Comparison of ENCODE assay signal across 23 cellular contexts in the genomic region with DNA sequence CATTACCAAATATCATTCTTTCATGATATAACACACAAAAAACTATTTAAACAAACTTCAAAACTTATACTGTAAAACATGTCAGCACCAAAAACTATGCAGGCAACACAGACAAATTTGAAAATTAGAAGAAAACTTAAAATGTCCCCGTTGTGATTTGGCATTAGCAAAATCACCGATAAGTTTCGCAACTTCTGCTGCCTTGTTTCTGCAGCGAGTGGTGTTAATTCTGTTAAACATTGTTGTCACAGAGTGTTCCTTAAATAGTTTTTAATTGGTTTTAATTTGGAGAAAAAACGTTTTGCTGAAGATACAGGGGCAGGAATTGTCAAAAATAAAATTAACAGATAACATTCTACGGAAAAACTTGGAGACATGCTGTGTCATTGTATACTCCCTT.
DNase-seq lines count a peak whose midpoint lies in the region; ATAC-seq, FAIRE-seq and TF ChIP-seq lines count a peak whose summit lies in the region.
"Had no signal": no experiment of that assay in that cellular context is flagged by ENCODE, and none has a peak within 500 bp of the region (broad histone marks: within the 10 kb centered on the region; RNA-seq: fewer than 3 reads in every experiment).

No MANE protein-coding gene starts in this region.

- H3K79me2 ChIP-seq in HepG2 (ENCODE audit: insufficient read depth, low read length) (no peaks in the 10 kb centered on the region), H1 (ENCODE audit: control insufficient read depth in 1 of 2, insufficient read depth in 2 of 2, low read length in 2 of 2) (no peaks in the 10 kb centered on the region)

- POLR2A ChIA-PET in HepG2 (lab: Yijun Ruan, JAX), result no interaction called here
- POLR2A ChIA-PET in IMR-90 (lab: Charles Lee; ENCODE audit: unreplicated experiment), result no interaction called here
- POLR2A ChIA-PET in H1 (lab: Charles Lee; ENCODE audit: partially characterized antibody), result no interaction called here

- no peak overlapping the region for H3K56ac ChIP-seq in IMR-90 (ENCODE audit: extremely low read depth, insufficient read depth, low read length)
- H3K56ac ChIP-seq in H1 (replicated peaks; ENCODE audit: insufficient read length, low read depth, low read length), result no peak overlapping the region

- H3K9me3 ChIP-seq in HepG2 (ENCODE audit: low read length), result no peaks in the 10 kb centered on the region
- no peaks in the 10 kb centered on the region for H3K9me3 ChIP-seq in right lobe of liver
- no peaks in the 10 kb centered on the region for H3K9me3 ChIP-seq in IMR-90 (ENCODE audit: control insufficient read depth, insufficient read depth, low read length)
- H3K9me3 ChIP-seq in H1 (ENCODE audit: insufficient read depth in 2 of 2, low read depth in 1 of 2, low read length in 1 of 2), result no peaks in the 10 kb centered on the region
- H3K9me3 ChIP-seq: BE2C, BLaER1, Caco-2 had no signal

- H3K14ac ChIP-seq in IMR-90 (replicated peaks; ENCODE audit: low read depth, low read length) (no peak overlapping the region), H1 (ENCODE audit: insufficient read length) (no peak overlapping the region)

- dilution Hi-C loops in IMR-90 (cut with HindIII; ENCODE audit: low sequenced_read_pairs, unreplicated experiment), result no loop called here

- no peaks in the 10 kb centered on the region for H3K23me2 ChIP-seq in H1 (ENCODE audit: low read depth, low read length)

- BruUV-seq in HepG2 (replicated peaks; lab: Mats Ljungman, UMichigan) (no TSS peak), IMR-90 (replicated peaks; lab: Mats Ljungman, UMichigan) (no TSS peak)

- TF ChIP-seq POLR2A in HepG2 (IDR thresholded peaks at IDR 0.05; ENCODE audit: insufficient read depth in 1 of 2, low read depth in 2 of 2, low read length in 2 of 2) (no peak), right lobe of liver (IDR thresholded peaks at IDR 0.05) (no peak), IMR-90 (IDR thresholded peaks at IDR 0.05; ENCODE audit: low read depth, low read length) (no peak), H1 (IDR thresholded peaks at IDR 0.05; ENCODE audit: control extremely low read depth in 1 of 2, low read depth in 2 of 2, low read length in 2 of 2) (no peak)

- H3K9me1 ChIP-seq in IMR-90 (ENCODE audit: insufficient read depth, low read length), result no peaks in the 10 kb centered on the region

- H4K5ac ChIP-seq in IMR-90 (ENCODE audit: low read depth, low read length) (no peak overlapping the region), H1 (ENCODE audit: insufficient read length, low read depth, low read length) (no peak overlapping the region)

- ATAC-seq in HepG2 (no peak), right lobe of liver (no peak), IMR-90 (ENCODE audit: low read depth) (no peak), GM18517 (IDR thresholded peaks at IDR 0.05; ENCODE audit: unreplicated experiment) (no peak), HG03342 (IDR thresholded peaks at IDR 0.05; ENCODE audit: unreplicated experiment) (no peak)
- ATAC-seq in stimulated activated naive CD8-positive, alpha-beta T cell treated with anti-CD3 and anti-CD28 coated beads, Interleukin-15, amount 100 ng/mL, for 72 hours, result no peak
- ATAC-seq: CD8-positive, alpha-beta T cell had no signal

- peaks cover 43% of the 10 kb centered on the region for H4K20me1 ChIP-seq in HepG2 (ENCODE audit: insufficient read depth, low read length)
- no peaks in the 10 kb centered on the region for H4K20me1 ChIP-seq in IMR-90 (ENCODE audit: insufficient read depth, low read length)
- H4K20me1 ChIP-seq in H1 (replicated peaks in 1 of 2; ENCODE audit: control insufficient read depth in 1 of 2, insufficient read depth in 2 of 2, low read length in 2 of 2), result no peaks in the 10 kb centered on the region
- H4K20me1 ChIP-seq: BLaER1 had no signal

- H2BK120ac ChIP-seq in IMR-90 (ENCODE audit: low read depth, low read length) (no peak overlapping the region), H1 (replicated peaks; ENCODE audit: low read depth, low read length) (no peak overlapping the region)

- H3K27ac ChIP-seq in HepG2 (ENCODE audit: extremely low read length, insufficient read depth, low read length), result no peak overlapping the region
- H3K27ac ChIP-seq in right lobe of liver, result no peak overlapping the region
- no peak overlapping the region for H3K27ac ChIP-seq in IMR-90 (ENCODE audit: insufficient read depth, low read length)
- no peak overlapping the region for H3K27ac ChIP-seq in H1 (ENCODE audit: low read depth, low read length)
- H3K27ac ChIP-seq: BLaER1 had no signal

- no peak overlapping the region for H4K91ac ChIP-seq in IMR-90 (ENCODE audit: insufficient read depth, low read depth, low read length)
- no peak overlapping the region for H4K91ac ChIP-seq in H1 (replicated peaks; ENCODE audit: insufficient read length, low read length)

- H3K9me3 Mint-ChIP-seq in stimulated activated naive CD8-positive, alpha-beta T cell treated with anti-CD3 and anti-CD28 coated beads, Interleukin-15, amount 100 ng/mL, for 72 hours, result no peaks in the 10 kb centered on the region
- H3K9me3 Mint-ChIP-seq: CD4-positive, alpha-beta T cell; CD8-positive, alpha-beta T cell had no signal

- H2BK20ac ChIP-seq in IMR-90 (ENCODE audit: low read depth, low read length) (no peak overlapping the region), H1 (ENCODE audit: low read length) (no peak overlapping the region)

- TF ChIP-seq CTCF in HepG2 (CRISPR knock-in tag; IDR thresholded peaks at IDR 0.05), result no peak
- TF ChIP-seq CTCF in right lobe of liver (IDR thresholded peaks at IDR 0.05), result no peak
- no peak for TF ChIP-seq CTCF in IMR-90 (conservative IDR thresholded peaks at IDR 0.05; ENCODE audit: low read depth, low read length)
- no peak for TF ChIP-seq CTCF in H1 (IDR thresholded peaks at IDR 0.05; ENCODE audit: control extremely low read depth in 1 of 3, insufficient read depth in 1 of 3, low read depth in 1 of 3, low read length in 3 of 3)

- H3K4me1 ChIP-seq in HepG2 (ENCODE audit: insufficient read depth, low read length) (no peaks in the 10 kb centered on the region), right lobe of liver (no peaks in the 10 kb centered on the region), IMR-90 (ENCODE audit: control insufficient read depth, insufficient read depth, low read length) (no peaks in the 10 kb centered on the region), H1 (replicated peaks in 1 of 4; ENCODE audit: control insufficient read depth in 3 of 4, insufficient read depth in 4 of 4, low read length in 3 of 4) (no peaks in the 10 kb centered on the region)
- H3K4me1 ChIP-seq: BE2C, BLaER1, Caco-2 had no signal

- H3K9ac ChIP-seq in HepG2 (ENCODE audit: insufficient read depth, low read depth, low read length), result no peak overlapping the region
- H3K9ac ChIP-seq in IMR-90 (ENCODE audit: low read depth, low read length), result no peak overlapping the region
- no peak overlapping the region for H3K9ac ChIP-seq in H1 (replicated peaks in 1 of 4; ENCODE audit: extremely low read depth in 1 of 4, low read depth in 3 of 4, low read length in 3 of 4)
- H3K9ac ChIP-seq: BLaER1 had no signal

- TF ChIP-seq RAD21 in HepG2 (CRISPR knock-in tag; IDR thresholded peaks at IDR 0.05), result no peak
- TF ChIP-seq RAD21 in IMR-90 (IDR thresholded peaks at IDR 0.05; ENCODE audit: low read length), result no peak
- TF ChIP-seq RAD21 in H1 (IDR thresholded peaks at IDR 0.05 in 1 of 2, conservative IDR thresholded peaks at IDR 0.05 in 1 of 2; ENCODE audit: low read depth in 2 of 2, low read length in 2 of 2), result no peak

- no peak overlapping the region for H3K4ac ChIP-seq in IMR-90 (ENCODE audit: low read depth, low read length)
- no peak overlapping the region for H3K4ac ChIP-seq in H1 (replicated peaks; ENCODE audit: insufficient read length, low read depth, low read length)

- no peak overlapping the region for H2BK5ac ChIP-seq in IMR-90 (ENCODE audit: low read depth, low read length, poor library complexity, severe bottlenecking)
- no peak overlapping the region for H2BK5ac ChIP-seq in H1 (ENCODE audit: low read depth, low read length)

- FAIRE-seq in HepG2 (lab: Jason Lieb, UNC) (no peak), H1 (lab: Jason Lieb, UNC) (no peak)
- FAIRE-seq: A204.1, D721Med, G401.6, GM12891 had no signal

- H3K36me3 ChIP-seq in HepG2 (replicated peaks in 1 of 2; ENCODE audit: control insufficient read depth in 1 of 2, insufficient read depth in 2 of 2, low read length in 2 of 2) (no peaks in the 10 kb centered on the region), right lobe of liver (no peaks in the 10 kb centered on the region), IMR-90 (ENCODE audit: control insufficient read depth, insufficient read depth, low read length) (no peaks in the 10 kb centered on the region), H1 (ENCODE audit: control insufficient read depth in 2 of 4, insufficient read depth in 4 of 4, low read length in 3 of 4) (no peaks in the 10 kb centered on the region)
- H3K36me3 ChIP-seq: BE2C, BLaER1 had no signal

- no peak overlapping the region for H3K4me2 ChIP-seq in HepG2 (ENCODE audit: low read depth, low read length)
- H3K4me2 ChIP-seq in IMR-90 (ENCODE audit: low read depth, low read length), result no peak overlapping the region
- H3K4me2 ChIP-seq in H1 (ENCODE audit: insufficient read depth in 1 of 2, low read depth in 2 of 2, low read length in 2 of 2), result no peak overlapping the region
- H3K4me2 ChIP-seq: BLaER1 had no signal

- CTCF ChIA-PET in HepG2 (lab: Yijun Ruan, JAX; ENCODE audit: low intra/inter-chr PET ratio, low total read pairs), result no interaction called here
- CTCF ChIA-PET in IMR-90 (lab: Yijun Ruan, JAX), result no interaction called here
- CTCF ChIA-PET in H1 (lab: Charles Lee; ENCODE audit: partially characterized antibody), result no interaction called here

- peaks cover 2 to 77% of the 10 kb centered on the region in 2 experiments; a peak in 4 of 5 replicates for H3K27me3 ChIP-seq in HepG2 (ENCODE audit: control insufficient read depth in 1 of 2, insufficient read depth in 2 of 2, low read length in 2 of 2)
- no peaks in the 10 kb centered on the region for H3K27me3 ChIP-seq in right lobe of liver
- peaks cover 27% of the 10 kb centered on the region for H3K27me3 ChIP-seq in IMR-90 (ENCODE audit: control insufficient read depth, insufficient read depth, low read length)
- peaks cover 0 to 1% (median 0%) of the 10 kb centered on the region in 4 experiments; a peak in 1 of 7 replicates for H3K27me3 ChIP-seq in H1 (replicated peaks in 1 of 4; ENCODE audit: control insufficient read depth in 3 of 4, extremely low read depth in 1 of 4, insufficient read depth in 3 of 4, low read length in 3 of 4)
- H3K27me3 ChIP-seq: BLaER1 had no signal

- H2AK5ac ChIP-seq in IMR-90 (ENCODE audit: low read depth, low read length), result no peak overlapping the region
- H2AK5ac ChIP-seq in H1 (ENCODE audit: low read depth, low read length), result no peak overlapping the region

- H3K27me3 Mint-ChIP-seq in stimulated activated naive CD8-positive, alpha-beta T cell treated with anti-CD3 and anti-CD28 coated beads, Interleukin-15, amount 100 ng/mL, for 72 hours, result no peaks in the 10 kb centered on the region
- H3K27me3 Mint-ChIP-seq: CD4-positive, alpha-beta T cell had no signal

- no peak overlapping the region for H2AFZ ChIP-seq in HepG2 (ENCODE audit: low read length)
- no peak overlapping the region for H2AFZ ChIP-seq in IMR-90 (replicated peaks; ENCODE audit: low read length, poor library complexity)
- no peak overlapping the region for H2AFZ ChIP-seq in H1 (ENCODE audit: low read length)

- H3K18ac ChIP-seq in IMR-90 (ENCODE audit: low read depth, low read length) (no peak overlapping the region), H1 (ENCODE audit: extremely low read depth, low read length) (no peak overlapping the region)

- no peak overlapping the region for H3K4me3 ChIP-seq in HepG2 (replicated peaks in 1 of 3; ENCODE audit: insufficient read depth in 1 of 3, low read depth in 2 of 3, low read length in 3 of 3)
- no peak overlapping the region for H3K4me3 ChIP-seq in right lobe of liver
- no peak overlapping the region for H3K4me3 ChIP-seq in IMR-90 (ENCODE audit: insufficient read depth, low read depth, low read length)
- H3K4me3 ChIP-seq in H1 (ENCODE audit: extremely low read depth in 1 of 4, insufficient read depth in 2 of 4, low read depth in 3 of 4, low read length in 4 of 4), result no peak overlapping the region
- H3K4me3 ChIP-seq: BLaER1 had no signal

- H3K79me1 ChIP-seq in IMR-90 (ENCODE audit: low read depth in 1 of 2, low read length in 2 of 2) (no peaks in the 10 kb centered on the region), H1 (ENCODE audit: low read depth, low read length) (no peaks in the 10 kb centered on the region)

- TF ChIP-seq EP300 in HepG2 (IDR thresholded peaks at IDR 0.05; ENCODE audit: low read depth in 2 of 2, low read length in 2 of 2) (no peak), HepG2 (CRISPR knock-in tag; IDR thresholded peaks at IDR 0.05; ENCODE audit: borderline replicate concordance) (no peak), H1 (IDR thresholded peaks at IDR 0.05; ENCODE audit: borderline replicate concordance in 1 of 2, low read depth in 2 of 2, low read length in 2 of 2) (no peak)

- no peak overlapping the region for H3K27ac Mint-ChIP-seq in stimulated activated naive CD8-positive, alpha-beta T cell treated with anti-CD3 and anti-CD28 coated beads, Interleukin-15, amount 100 ng/mL, for 72 hours
- H3K27ac Mint-ChIP-seq: CD4-positive, alpha-beta T cell; CD8-positive, alpha-beta T cell had no signal

- H4K8ac ChIP-seq in IMR-90 (ENCODE audit: low read depth in 2 of 2, low read length in 2 of 2), result no peak overlapping the region
- H4K8ac ChIP-seq in H1 (ENCODE audit: extremely low read depth, insufficient read depth, low read length), result no peak overlapping the region

- intact Hi-C loops in HepG2 (cut with micrococcal nuclease; ENCODE audit: unreplicated experiment), result no loop called here
- intact Hi-C loops in right lobe of liver (cut with DNase I), result no loop called here
- intact Hi-C loops in IMR-90 (cut with micrococcal nuclease), result no loop called here

- no peak overlapping the region for H2BK15ac ChIP-seq in IMR-90 (ENCODE audit: low read depth, low read length)
- H2BK15ac ChIP-seq in H1 (ENCODE audit: low read length), result no peak overlapping the region

- in situ Hi-C loops in HepG2 (cut with HindIII; ENCODE audit: extremely low pct_ligation_motif_present, low pct_unique_long_range_greater_than_20kb) (no loop called here), IMR-90 (cut with MboI; ENCODE audit: low sequenced_read_pairs) (no loop called here)

- H2AK9ac ChIP-seq in IMR-90 (replicated peaks; ENCODE audit: low read depth, low read length, poor library complexity), result no peak overlapping the region

- DNase-seq in HepG2 (ENCODE audit: low spot score) (no peak), right lobe of liver (no peak), IMR-90 (no peak), NOMO-1 treated with DMSO at 0.1 percent for 48 hours (lab: John Stamatoyannopoulos, UW; ENCODE audit: unreplicated experiment) (peak; percentile 31), H1 (ENCODE audit: low read depth in 1 of 2, low spot score in 2 of 2) (no peak)
- DNase-seq in stimulated activated naive CD8-positive, alpha-beta T cell treated with anti-CD3 and anti-CD28 coated beads, Interleukin-15, amount 100 ng/mL, for 72 hours, result no peak
- DNase-seq: 8988T; ACHN; BE2C; C1 segment of cervical spinal cord; Caco-2; Calu3; CD4-positive, alpha-beta T cell; DMS79 treated with DMSO at 0.1 percent for 48 hours; GF-D8 had no signal

- H3K23ac ChIP-seq in IMR-90 (ENCODE audit: low read depth, low read length), result no peak overlapping the region
- no peak overlapping the region for H3K23ac ChIP-seq in H1 (ENCODE audit: insufficient read length)

- no peak overlapping the region for H2BK12ac ChIP-seq in H1 (ENCODE audit: low read depth, low read length)

- 38% methylated on average over 6 of the region's 6 CpGs for WGBS in HepG2 (ENCODE audit: low lambda C conversion rate)
- WGBS in right lobe of liver (ENCODE audit: insufficient coverage, low coverage, low lambda C conversion rate, missing lambda C conversion rate), result 64% methylated on average over 6 of the region's 6 CpGs
- 93% methylated on average over 3 of the region's 6 CpGs; no CpG with 5 or more reads in 1 of the 2 experiments for WGBS in IMR-90 (ENCODE audit: extremely low coverage in 2 of 2, insufficient read length in 1 of 2), 2 experiments
- WGBS in H1 (ENCODE audit: extremely low coverage in 1 of 2, insufficient coverage in 1 of 2, insufficient read length in 1 of 2, insufficient replicate concordance in 2 of 2, low coverage in 1 of 2, low lambda C conversion rate in 2 of 2, missing lambda C conversion rate in 1 of 2), 2 experiments, result 85% methylated on average over 6 of the region's 6 CpGs; no CpG with 5 or more reads in 1 of the 2 experiments

- H3K4me3 Mint-ChIP-seq in stimulated activated naive CD8-positive, alpha-beta T cell treated with anti-CD3 and anti-CD28 coated beads, Interleukin-15, amount 100 ng/mL, for 72 hours, result no peak overlapping the region
- H3K4me3 Mint-ChIP-seq: CD4-positive, alpha-beta T cell; CD8-positive, alpha-beta T cell had no signal

- H3K4me1 Mint-ChIP-seq in stimulated activated naive CD8-positive, alpha-beta T cell treated with anti-CD3 and anti-CD28 coated beads, Interleukin-15, amount 100 ng/mL, for 72 hours, result no peaks in the 10 kb centered on the region
